Comparison of ENCODE assay signal across 8 cellular contexts in genomic region chr10:132360766-132361447, GRCh38. TPM values are rescaled to one million over a fixed set of nuclear protein-coding genes. Genes with fewer than 3 reads are reported as not detected.
DNase-seq lines count a peak whose midpoint lies in the region; FAIRE-seq and TF ChIP-seq lines count a peak whose summit lies in the region.
"Had no signal": no experiment of that assay in that cellular context is flagged by ENCODE, and none has a peak within 500 bp of the region (broad histone marks: within the 10 kb centered on the region; RNA-seq: fewer than 3 reads in every experiment).

No MANE protein-coding gene starts in this region.

- POLR2A ChIA-PET in HEK293T (lab: Yijun Ruan, JAX) = interaction anchor here (1.1 kb wide), 1 partner anchor 25 kb away, joined by 3 read pairs; no protein-coding TSS in a partner anchor

- no peak for FAIRE-seq in small intestine (lab: Jason Lieb, UNC)
- FAIRE-seq: islet of Langerhans had no signal

- DNase-seq in HEK293T (ENCODE audit: extremely low spot score) (peak; percentile 75), fibroblast of villous mesenchyme (ENCODE audit: low read depth) (no peak), small intestine (peak; percentile 19), NCI-H2029 (lab: John Stamatoyannopoulos, UW) (no peak), DMS153 (lab: John Stamatoyannopoulos, UW) (no peak)
- DNase-seq in activated CD4-positive, alpha-beta T cell treated with anti-CD3 and anti-CD28 coated beads for 4 hours = peak; percentile 22 to 25
- DNase-seq in effector CD4-positive, alpha-beta T cell = no peak

- H3K4me1 ChIP-seq in small intestine (ENCODE audit: control insufficient read depth in 2 of 2, insufficient read depth in 1 of 2, low read depth in 1 of 2, low read length in 1 of 2) = no peaks in the 10 kb centered on the region

- H3K36me3 ChIP-seq in small intestine (ENCODE audit: control insufficient read depth in 2 of 2, insufficient read depth in 2 of 2, low read length in 2 of 2) = no peaks in the 10 kb centered on the region

- H3K27me3 ChIP-seq in small intestine (ENCODE audit: control insufficient read depth in 2 of 2, insufficient read depth in 2 of 2, low read length in 2 of 2) = no peaks in the 10 kb centered on the region

- no peak overlapping the region for H3K27ac ChIP-seq in small intestine (ENCODE audit: low read depth in 1 of 2, low read length in 1 of 2)

- CTCF ChIA-PET in HEK293T (lab: Yijun Ruan, JAX) = interaction anchor here (0.6 to 1.5 kb wide), 9 partner anchors 10 to 94 kb away, joined by 3 to 10 read pairs (median 3); no protein-coding TSS in a partner anchor

- WGBS in small intestine, 3 donors = 74 to 80% (median 75%) methylated on average over 22 of the region's 22 CpGs

- TF ChIP-seq CTCF in fibroblast of villous mesenchyme (IDR thresholded peaks at IDR 0.05; ENCODE audit: insufficient read depth, low read depth, low read length) = peak; percentile 70

- no peaks in the 10 kb centered on the region for H3K9me3 ChIP-seq in small intestine (ENCODE audit: control insufficient read depth, low read depth)

- H3K4me3 ChIP-seq in fibroblast of villous mesenchyme (ENCODE audit: low read depth, low read length) = no peak overlapping the region
- H3K4me3 ChIP-seq in small intestine (ENCODE audit: low read depth in 1 of 2, low read length in 2 of 2) = no peak overlapping the region

TF ChIP-seq in HEK293T, 16 proteins besides CTCF, POLR2A, EP300 and RAD21:
- no peak for TF ChIP-seq SP1 (IDR thresholded peaks at IDR 0.05)
- no peak for TF ChIP-seq SUZ12 (IDR thresholded peaks at IDR 0.05)
- TF ChIP-seq NFRKB (IDR thresholded peaks at IDR 0.05) = no peak
- TF ChIP-seq TARDBP (IDR thresholded peaks at IDR 0.05) = no peak
- TF ChIP-seq, protein P1, sequence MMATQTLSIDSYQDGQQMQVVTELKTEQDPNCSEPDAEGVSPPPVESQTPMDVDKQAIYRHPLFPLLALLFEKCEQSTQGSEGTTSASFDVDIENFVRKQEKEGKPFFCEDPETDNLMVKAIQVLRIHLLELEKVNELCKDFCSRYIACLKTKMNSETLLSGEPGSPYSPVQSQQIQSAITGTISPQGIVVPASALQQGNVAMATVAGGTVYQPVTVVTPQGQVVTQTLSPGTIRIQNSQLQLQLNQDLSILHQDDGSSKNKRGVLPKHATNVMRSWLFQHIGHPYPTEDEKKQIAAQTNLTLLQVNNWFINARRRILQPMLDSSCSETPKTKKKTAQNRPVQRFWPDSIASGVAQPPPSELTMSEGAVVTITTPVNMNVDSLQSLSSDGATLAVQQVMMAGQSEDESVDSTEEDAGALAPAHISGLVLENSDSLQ (IDR thresholded peaks at IDR 0.05) = no peak
- no peak for TF ChIP-seq FOXM1 (IDR thresholded peaks at IDR 0.05; ENCODE audit: borderline replicate concordance)
- no peak for TF ChIP-seq LEF1 (IDR thresholded peaks at IDR 0.05; ENCODE audit: borderline replicate concordance)
- no peak for TF ChIP-seq BHLHE40 (IDR thresholded peaks at IDR 0.05; ENCODE audit: borderline replicate concordance)
- TF ChIP-seq CTBP1 (IDR thresholded peaks at IDR 0.05; ENCODE audit: borderline replicate concordance) = no peak

RNA-seq across cellular contexts. Expression of gene LRRC27, which starts 28.9 kb away (rescaled TPM):
- 6.0 and 11.0 TPM in 2 replicates for total RNA-seq in fibroblast of villous mesenchyme
- polyA plus RNA-seq in small intestine = 10 to 100 TPM in 1 of 3 donors, 1 to 10 TPM in 2; 4.7 to 14.1 (median 7.1) TPM

RNA-seq across cellular contexts. Expression of gene PWWP2B, which starts 36.1 kb away (rescaled TPM):
- 8.2 and 12.9 TPM in 2 replicates for total RNA-seq in fibroblast of villous mesenchyme
- polyA plus RNA-seq in small intestine = 10 to 100 TPM in 1 of 3 donors, 1 to 10 TPM in 2; 7.0 to 14.7 (median 9.2) TPM

RNA-seq across cellular contexts. Expression of gene STK32C, which starts 53.2 kb away (rescaled TPM):
- 8.6 and 11.9 TPM in 2 replicates for total RNA-seq in fibroblast of villous mesenchyme
- polyA plus RNA-seq in small intestine = 10 to 100 TPM in 1 of 3 donors, 1 to 10 TPM in 2; 3.4 to 12.0 (median 4.6) TPM

Comparison
In these comparisons a context has a peak if more than half of its experiments do, and no peak if none do; other contexts are left out.
1. DNase-seq: peak in HEK293T (single experiment), activated CD4-positive, alpha-beta T cell treated with anti-CD3 and anti-CD28 coated beads for 4 hours (2 of 2) and small intestine (single experiment); none in fibroblast of villous mesenchyme (single experiment), NCI-H2029 (single experiment), effector CD4-positive, alpha-beta T cell (single experiment) and DMS153 (single experiment).